Comparison of ENCODE assay signal across 8 cellular contexts in the genomic region with DNA sequence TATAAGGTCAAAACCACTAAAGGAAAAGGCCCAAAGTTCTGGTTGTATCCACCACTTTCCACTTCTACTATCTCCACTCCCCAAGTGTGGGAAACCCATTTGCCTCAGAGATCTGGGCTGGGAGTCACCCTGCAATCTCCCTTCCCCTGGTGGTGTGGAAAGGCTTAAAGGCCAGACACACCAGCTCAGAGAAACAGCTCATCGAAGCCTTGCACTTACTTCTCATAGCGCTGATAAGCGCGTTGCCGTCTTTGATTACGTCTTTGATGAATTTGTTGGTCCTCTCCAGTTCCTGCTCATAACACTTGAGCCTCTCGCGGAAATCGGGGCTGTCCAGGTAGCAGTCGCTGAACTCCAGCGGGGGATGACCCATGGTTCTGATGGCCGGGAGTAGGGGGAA. TPM values are rescaled to one million over a fixed set of nuclear protein-coding genes. Genes with fewer than 3 reads are reported as not detected.
A peak's percentile ranks its signal among the peaks of the same experiment; 100 is the strongest.
DNase-seq lines count a peak whose midpoint lies in the region; ATAC-seq and TF ChIP-seq lines count a peak whose summit lies in the region.

No MANE protein-coding gene starts in this region.

- no peaks in the 10 kb centered on the region for H3K9me2 ChIP-seq in HCT116 (ENCODE audit: insufficient read depth)

- no peak for TF ChIP-seq RAD21 in HCT116 (IDR thresholded peaks at IDR 0.05; ENCODE audit: low read depth)

- POLR2A ChIA-PET in HCT116 (lab: Charles Lee), result no interaction called here
- POLR2A ChIA-PET in activated CD8-positive, alpha-beta T cell treated with anti-CD3 and anti-CD28 coated beads, Interleukin-2, amount 10 ng/mL, durations not matched to agents 7 days and 5 days (lab: Charles Lee), result no interaction called here

- peaks cover 5 to 41% of the 10 kb centered on the region in 2 experiments; a peak in 3 of 4 replicates for H3K4me1 ChIP-seq in HCT116 (ENCODE audit: control insufficient read depth in 1 of 2, insufficient read depth in 2 of 2, low read length in 2 of 2)
- peaks cover 3% of the 10 kb centered on the region for H3K4me1 ChIP-seq in right cardiac atrium (ENCODE audit: control insufficient read depth, insufficient read depth, low read length)

- intact Hi-C loops in HCT116 (cut with micrococcal nuclease), result no loop called here
- intact Hi-C loops in right cardiac atrium (cut with DNase I), result no loop called here

- no peak overlapping the region for H3K27ac Mint-ChIP-seq in activated CD8-positive, alpha-beta T cell treated with anti-CD3 and anti-CD28 coated beads, Interleukin-2, amount 10 ng/mL, durations not matched to agents 7 days and 5 days

- H2AFZ ChIP-seq in HCT116 (ENCODE audit: low read depth, low read length, poor library complexity, severe bottlenecking), result no peak overlapping the region

- H3K4me1 Mint-ChIP-seq in activated CD8-positive, alpha-beta T cell treated with anti-CD3 and anti-CD28 coated beads, Interleukin-2, amount 10 ng/mL, durations not matched to agents 7 days and 5 days (ENCODE audit: low read depth), result peaks cover 3% of the 10 kb centered on the region

- H3K9ac ChIP-seq in HCT116 (ENCODE audit: low read length), result peak overlapping the region; percentile 67

- RAD21 ChIA-PET in HCT116 (lab: Charles Lee; ENCODE audit: low non-redundant PET in 1 of 2, low total read pairs in 2 of 2, uncharacterized antibody in 2 of 2, unreplicated experiment in 2 of 2), result no interaction called here

- H3K4me2 ChIP-seq in HCT116 (ENCODE audit: low read length), result peak overlapping the region; percentile 84

- H3K9me3 Mint-ChIP-seq in activated CD8-positive, alpha-beta T cell treated with anti-CD3 and anti-CD28 coated beads, Interleukin-2, amount 10 ng/mL, durations not matched to agents 7 days and 5 days (ENCODE audit: insufficient read depth), result no peaks in the 10 kb centered on the region

- no peaks in the 10 kb centered on the region for H4K20me1 ChIP-seq in HCT116 (ENCODE audit: insufficient read depth)

- ATAC-seq in HCT116 (peak; percentile 2; the same call in 1 of the 2 replicates), right cardiac atrium (peak in 1 of 2 donors; percentile 46), GM21447 (IDR thresholded peaks at IDR 0.05; ENCODE audit: unreplicated experiment) (no peak)
- no peak for ATAC-seq in activated CD8-positive, alpha-beta T cell treated with anti-CD3 and anti-CD28 coated beads, Interleukin-2, amount 10 ng/mL, durations not matched to agents 7 days and 5 days

- no peak for TF ChIP-seq CTCF in HCT116 (IDR thresholded peaks at IDR 0.05 in 2 of 3, conservative IDR thresholded peaks at IDR 0.05 in 1 of 3; ENCODE audit: borderline replicate concordance in 1 of 3, insufficient read depth in 1 of 3, low read depth in 2 of 3, low read length in 2 of 3)

- peak overlapping the region; percentile 64 to 72 for H3K4me3 ChIP-seq in HCT116 (replicated peaks in 1 of 2; ENCODE audit: low read depth in 1 of 2, low read length in 2 of 2)
- peak overlapping the region; percentile 80 for H3K4me3 ChIP-seq in right cardiac atrium (ENCODE audit: low read length)
- H3K4me3 ChIP-seq in skeletal muscle cell (ENCODE audit: low read depth, low read length), result peak overlapping the region; percentile 64

- DNase-seq in HCT116 (ENCODE audit: low read depth, low spot score) (no peak), right cardiac atrium (no peak), skeletal muscle cell (ENCODE audit: low read depth) (no peak), dedifferentiated amniotic fluid mesenchymal stem cell (ENCODE audit: extremely low spot score) (no peak), GF-D8 (lab: John Stamatoyannopoulos, UW) (no peak), NCI-H2171 treated with DMSO at 0.1 percent for 48 hours (lab: John Stamatoyannopoulos, UW) (no peak)
- DNase-seq in activated CD8-positive, alpha-beta T cell treated with anti-CD3 and anti-CD28 coated beads, Interleukin-2, amount 10 ng/mL, durations not matched to agents 7 days and 5 days, result no peak

- H3K27ac ChIP-seq in HCT116 (ENCODE audit: low read depth, low read length), result peak overlapping the region; percentile 47
- peak overlapping the region; percentile 70 for H3K27ac ChIP-seq in right cardiac atrium (ENCODE audit: low read length)

- 3% methylated on average over 12 of the region's 12 CpGs for WGBS in right cardiac atrium

- BruUV-seq in HCT116 (replicated peaks; lab: Mats Ljungman, UMichigan), result TSS peak; percentile 57

- no peaks in the 10 kb centered on the region for H3K79me2 ChIP-seq in HCT116 (ENCODE audit: insufficient read depth, low read length)

- no peaks in the 10 kb centered on the region for H3K36me3 Mint-ChIP-seq in activated CD8-positive, alpha-beta T cell treated with anti-CD3 and anti-CD28 coated beads, Interleukin-2, amount 10 ng/mL, durations not matched to agents 7 days and 5 days (ENCODE audit: low read depth)

- no peak for TF ChIP-seq POLR2A in HCT116 (IDR thresholded peaks at IDR 0.05; ENCODE audit: borderline replicate concordance, extremely low read depth, insufficient read depth, insufficient read length)

- H3K4me3 Mint-ChIP-seq in activated CD8-positive, alpha-beta T cell treated with anti-CD3 and anti-CD28 coated beads, Interleukin-2, amount 10 ng/mL, durations not matched to agents 7 days and 5 days, result peak overlapping the region; percentile 60

- H3K9me3 ChIP-seq in HCT116 (ENCODE audit: control insufficient read depth in 1 of 2, insufficient read depth in 1 of 2, low read depth in 1 of 2, low read length in 2 of 2) (no peaks in the 10 kb centered on the region), right cardiac atrium (ENCODE audit: control insufficient read depth, low read length) (no peaks in the 10 kb centered on the region)

- H3K27me3 ChIP-seq in HCT116 (ENCODE audit: insufficient read depth, low read length) (no peaks in the 10 kb centered on the region), right cardiac atrium (ENCODE audit: control insufficient read depth, insufficient read depth) (no peaks in the 10 kb centered on the region)

- H3K36me3 ChIP-seq in HCT116 (ENCODE audit: control insufficient read depth in 1 of 2, insufficient read depth in 2 of 2, low read length in 2 of 2), result no peaks in the 10 kb centered on the region

- CTCF ChIA-PET in HCT116 (lab: Charles Lee), result no interaction called here
- CTCF ChIA-PET in activated CD8-positive, alpha-beta T cell treated with anti-CD3 and anti-CD28 coated beads, Interleukin-2, amount 10 ng/mL, durations not matched to agents 7 days and 5 days (lab: Charles Lee), result no interaction called here

- H3K27me3 Mint-ChIP-seq in activated CD8-positive, alpha-beta T cell treated with anti-CD3 and anti-CD28 coated beads, Interleukin-2, amount 10 ng/mL, durations not matched to agents 7 days and 5 days (ENCODE audit: low read depth), result peaks cover 38% of the 10 kb centered on the region

TF ChIP-seq in HCT116, 20 proteins besides CTCF, POLR2A, EP300 and RAD21:
- TF ChIP-seq, protein P1, sequence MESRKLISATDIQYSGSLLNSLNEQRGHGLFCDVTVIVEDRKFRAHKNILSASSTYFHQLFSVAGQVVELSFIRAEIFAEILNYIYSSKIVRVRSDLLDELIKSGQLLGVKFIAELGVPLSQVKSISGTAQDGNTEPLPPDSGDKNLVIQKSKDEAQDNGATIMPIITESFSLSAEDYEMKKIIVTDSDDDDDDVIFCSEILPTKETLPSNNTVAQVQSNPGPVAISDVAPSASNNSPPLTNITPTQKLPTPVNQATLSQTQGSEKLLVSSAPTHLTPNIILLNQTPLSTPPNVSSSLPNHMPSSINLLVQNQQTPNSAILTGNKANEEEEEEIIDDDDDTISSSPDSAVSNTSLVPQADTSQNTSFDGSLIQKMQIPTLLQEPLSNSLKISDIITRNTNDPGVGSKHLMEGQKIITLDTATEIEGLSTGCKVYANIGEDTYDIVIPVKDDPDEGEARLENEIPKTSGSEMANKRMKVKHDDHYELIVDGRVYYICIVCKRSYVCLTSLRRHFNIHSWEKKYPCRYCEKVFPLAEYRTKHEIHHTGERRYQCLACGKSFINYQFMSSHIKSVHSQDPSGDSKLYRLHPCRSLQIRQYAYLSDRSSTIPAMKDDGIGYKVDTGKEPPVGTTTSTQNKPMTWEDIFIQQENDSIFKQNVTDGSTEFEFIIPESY (IDR thresholded peaks at IDR 0.05; ENCODE audit: extremely low read depth, insufficient replicate concordance, low read length), result no peak
- TF ChIP-seq, protein P2, sequence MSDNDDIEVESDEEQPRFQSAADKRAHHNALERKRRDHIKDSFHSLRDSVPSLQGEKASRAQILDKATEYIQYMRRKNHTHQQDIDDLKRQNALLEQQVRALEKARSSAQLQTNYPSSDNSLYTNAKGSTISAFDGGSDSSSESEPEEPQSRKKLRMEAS (IDR thresholded peaks at IDR 0.05), result no peak
- TF ChIP-seq SP1 (IDR thresholded peaks at IDR 0.05; ENCODE audit: low read depth) (no peak), EZH2 (IDR thresholded peaks at IDR 0.05) (no peak), SIN3A (IDR thresholded peaks at IDR 0.05; ENCODE audit: low read depth) (no peak), CBX3 (IDR thresholded peaks at IDR 0.05; ENCODE audit: low read depth) (no peak), JUND (IDR thresholded peaks at IDR 0.05) (no peak), FOSL1 (IDR thresholded peaks at IDR 0.05; ENCODE audit: low read depth) (no peak), CEBPB (IDR thresholded peaks at IDR 0.05; ENCODE audit: low read depth) (no peak)

RNA-seq across cellular contexts. Expression of a gene that starts 0.6 kb away (rescaled TPM):
- 2.9 TPM for total RNA-seq in HCT116 (2021; ENCODE audit: unreplicated experiment)
- 1.2 and 1.6 TPM in 2 replicates for polyA plus RNA-seq in HCT116 (2012)
- total RNA-seq in activated CD8-positive, alpha-beta T cell treated with anti-CD3 and anti-CD28 coated beads, Interleukin-2, amount 10 ng/mL, durations not matched to agents 7 days and 5 days, result under 1 TPM; 0.05 to 0.13 TPM
- 1 to 10 TPM; 4.1 to 5.2 (median 4.9) TPM for total RNA-seq in right cardiac atrium
- polyA plus RNA-seq in right cardiac atrium, result 1.1 TPM
